ENCODE assay signal across 8 cellular contexts in the genomic region with DNA sequence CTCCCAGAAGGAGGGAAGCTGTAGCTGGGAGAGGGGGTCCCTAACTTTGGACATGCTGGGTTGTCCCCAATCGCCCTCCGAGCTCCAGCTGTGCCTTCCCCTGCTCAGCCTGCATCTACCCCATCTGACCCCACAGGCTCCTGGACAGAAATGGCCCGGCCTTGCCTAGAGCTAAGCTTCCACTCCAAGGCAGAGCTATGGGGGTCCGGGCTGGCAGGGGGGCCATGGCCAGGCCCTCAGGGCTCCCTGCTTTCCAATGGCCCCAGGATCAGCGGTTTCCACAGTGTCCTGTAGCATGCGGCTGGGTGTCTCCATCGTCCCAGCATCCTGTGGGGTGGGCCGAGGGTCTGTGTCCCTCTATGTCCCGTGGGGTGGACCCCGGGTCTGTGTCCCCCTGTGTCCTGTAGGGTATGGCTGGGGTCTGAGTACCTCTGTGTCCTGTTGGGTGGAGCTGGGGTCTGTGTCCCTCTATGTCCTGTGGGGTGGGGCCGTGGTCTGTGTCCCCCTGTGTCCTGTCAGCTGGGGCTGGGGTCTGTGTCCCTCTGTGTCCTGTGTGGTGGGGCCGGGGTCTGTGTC.
DNase-seq lines count a peak whose midpoint lies in the region; ATAC-seq and TF ChIP-seq lines count a peak whose summit lies in the region.

No MANE protein-coding gene starts in this region.

- intact Hi-C loops in MCF 10A (cut with micrococcal nuclease) (loop anchor here (5.0 kb wide), 1 partner anchor 190 kb away; no protein-coding TSS in a partner anchor), transverse colon (cut with DNase I; ENCODE audit: low total_unique reads) (no loop called here)

- H3K4me1 Mint-ChIP-seq in MCF 10A (ENCODE audit: insufficient read depth, unreplicated experiment) = peaks cover 23% of the 10 kb centered on the region

- peak; percentile 35 for DNase-seq in activated T-cell treated with anti-CD3 and anti-CD28 coated beads, Interleukin-2, amount 50 U/mL, for 1 hour
- no peak for DNase-seq in activated T-cell treated with anti-CD3 and anti-CD28 coated beads, Interleukin-2, amount 50 U/mL, for 48 hours
- no peak for DNase-seq in MCF 10A (ENCODE audit: unreplicated experiment)
- DNase-seq in transverse colon = no peak
- DNase-seq in medulla oblongata (ENCODE audit: extremely low spot score) = no peak
- no peak for DNase-seq in NK-92 (lab: John Stamatoyannopoulos, UW; ENCODE audit: unreplicated experiment)

- no TSS peak for BruUV-seq in MCF 10A (replicated peaks; lab: Mats Ljungman, UMichigan)

- in situ Hi-C loops in transverse colon (cut with MboI; ENCODE audit: low pct_ligation_motif_present in 1 of 4, low pct_unique_long_range_greater_than_20kb in 1 of 4, low sequenced_read_pairs in 3 of 4) = no loop called here

- no peak overlapping the region for H3K4me3 ChIP-seq in mucosa of stomach (ENCODE audit: low read length)
- peak overlapping the region in 3 of 4 donors; percentile 15 to 43 (median 32) for H3K4me3 ChIP-seq in transverse colon

- H3K27me3 ChIP-seq in mucosa of stomach (ENCODE audit: control insufficient read depth, insufficient read depth, low read length) = no peaks in the 10 kb centered on the region
- no peaks in the 10 kb centered on the region for H3K27me3 ChIP-seq in transverse colon

- H3K9ac ChIP-seq in mucosa of stomach (ENCODE audit: low read length) = peak overlapping the region; percentile 61

- H3K36me3 ChIP-seq in mucosa of stomach (ENCODE audit: control insufficient read depth, insufficient read depth, low read length) (no peaks in the 10 kb centered on the region), transverse colon (no peaks in the 10 kb centered on the region)

- TF ChIP-seq CTCF in MCF 10A (IDR thresholded peaks at IDR 0.05; ENCODE audit: unreplicated experiment) (no peak), transverse colon (IDR thresholded peaks at IDR 0.05) (no peak)

- H3K27me3 Mint-ChIP-seq in MCF 10A (ENCODE audit: insufficient read depth, unreplicated experiment) = no peaks in the 10 kb centered on the region

- 53% methylated on average over 3 of the region's 12 CpGs; no CpG with 5 or more reads in 1 of the 2 donors for WGBS in transverse colon (ENCODE audit: low coverage in 1 of 2), 2 donors

- H3K27ac ChIP-seq in transverse colon = peak overlapping the region; percentile 86 to 89 (median 87)

- peaks cover 4% of the 10 kb centered on the region for H3K36me3 Mint-ChIP-seq in MCF 10A (ENCODE audit: insufficient read depth, unreplicated experiment)

- H3K4me1 ChIP-seq in mucosa of stomach (ENCODE audit: control insufficient read depth, insufficient read depth, low read length) = peaks cover 18% of the 10 kb centered on the region
- H3K4me1 ChIP-seq in transverse colon = peaks cover 13 to 30% (median 21%) of the 10 kb centered on the region in 4 donors

- peak overlapping the region; percentile 37 for H3K27ac Mint-ChIP-seq in MCF 10A (ENCODE audit: low read depth, unreplicated experiment)

- TF ChIP-seq POLR2A in transverse colon (IDR thresholded peaks at IDR 0.05) = no peak

- H3K9me3 ChIP-seq in mucosa of stomach (ENCODE audit: control insufficient read depth, low read length) = no peaks in the 10 kb centered on the region
- no peaks in the 10 kb centered on the region for H3K9me3 ChIP-seq in transverse colon

- no peak overlapping the region for H3K4me3 Mint-ChIP-seq in MCF 10A (ENCODE audit: unreplicated experiment)

- CTCF ChIA-PET in MCF 10A (lab: Yijun Ruan, JAX) = interaction anchor here (0.6 to 1.4 kb wide), 5 partner anchors 9 to 1635 kb away, joined by 3 to 6 read pairs (median 4); no protein-coding TSS in a partner anchor

- no peak for TF ChIP-seq EP300 in transverse colon (IDR thresholded peaks at IDR 0.05; ENCODE audit: low read depth)

- no peak for ATAC-seq in GM21529 (IDR thresholded peaks at IDR 0.05; ENCODE audit: unreplicated experiment)

- H3K9me3 Mint-ChIP-seq in MCF 10A (ENCODE audit: unreplicated experiment) = no peaks in the 10 kb centered on the region

- POLR2A ChIA-PET in MCF 10A (lab: Yijun Ruan, JAX) = interaction anchor here (0.6 to 0.9 kb wide), 5 partner anchors 22 to 439 kb away, joined by 3 to 5 read pairs (median 3); no protein-coding TSS in a partner anchor
